In genomic region chr3:123333401-123333800, GRCh38 we compare ENCODE assay signal across 31 cellular contexts.
DNase-seq lines count a peak whose midpoint lies in the region; ATAC-seq and TF ChIP-seq lines count a peak whose summit lies in the region.
"Had no signal": no experiment of that assay in that cellular context is flagged by ENCODE, and none has a peak within 500 bp of the region (broad histone marks: within the 10 kb centered on the region; RNA-seq: fewer than 3 reads in every experiment).

No MANE protein-coding gene starts in this region.

- peaks cover 2% of the 10 kb centered on the region for H3K27me3 Mint-ChIP-seq in stimulated activated naive CD8-positive, alpha-beta T cell treated with anti-CD3 and anti-CD28 coated beads, Interleukin-15, amount 100 ng/mL, for 72 hours
- H3K27me3 Mint-ChIP-seq: activated CD4-positive, alpha-beta T cell treated with anti-CD3 and anti-CD28 coated beads for 36 hours; activated naive CD4-positive, alpha-beta T cell treated with anti-CD3 and anti-CD28 coated beads, Interleukin-2, amount 50 U/mL, for 24 hours had no signal

- H3K4me1 Mint-ChIP-seq in stimulated activated naive CD8-positive, alpha-beta T cell treated with anti-CD3 and anti-CD28 coated beads, Interleukin-15, amount 100 ng/mL, for 72 hours = peaks cover 10% of the 10 kb centered on the region

- 47 to 65% (median 50%) methylated on average over 4 to 10 of the region's 10 CpGs for WGBS in heart left ventricle, 4 donors

- H3K27me3 ChIP-seq in heart left ventricle (no peaks in the 10 kb centered on the region), rectal smooth muscle tissue (ENCODE audit: control insufficient read depth, insufficient read depth, low read length) (no peaks in the 10 kb centered on the region)
- H3K27me3 ChIP-seq: breast epithelium, colonic mucosa, SJCRH30, thyroid gland had no signal

- no peak for TF ChIP-seq POLR2A in heart left ventricle (IDR thresholded peaks at IDR 0.05)

- H3K4me3 Mint-ChIP-seq in stimulated activated naive CD8-positive, alpha-beta T cell treated with anti-CD3 and anti-CD28 coated beads, Interleukin-15, amount 100 ng/mL, for 72 hours = no peak overlapping the region
- H3K4me3 Mint-ChIP-seq: activated CD4-positive, alpha-beta T cell treated with anti-CD3 and anti-CD28 coated beads for 36 hours; activated naive CD4-positive, alpha-beta T cell treated with anti-CD3 and anti-CD28 coated beads, Interleukin-2, amount 50 U/mL, for 24 hours; HFFc6; naive thymus-derived CD8-positive, alpha-beta T cell had no signal

- no peaks in the 10 kb centered on the region for H3K9me3 Mint-ChIP-seq in stimulated activated naive CD8-positive, alpha-beta T cell treated with anti-CD3 and anti-CD28 coated beads, Interleukin-15, amount 100 ng/mL, for 72 hours
- H3K9me3 Mint-ChIP-seq: activated naive CD4-positive, alpha-beta T cell treated with anti-CD3 and anti-CD28 coated beads, Interleukin-2, amount 50 U/mL, for 24 hours; naive thymus-derived CD8-positive, alpha-beta T cell had no signal

- TF ChIP-seq CTCF in heart left ventricle (IDR thresholded peaks at IDR 0.05) = no peak

- ATAC-seq in heart left ventricle = peak in 1 of 4 donors; percentile 3
- ATAC-seq in stimulated activated naive CD8-positive, alpha-beta T cell treated with anti-CD3 and anti-CD28 coated beads, Interleukin-15, amount 100 ng/mL, for 72 hours = no peak
- ATAC-seq: activated CD4-positive, alpha-beta T cell treated with anti-CD3 and anti-CD28 coated beads for 36 hours; naive thymus-derived CD8-positive, alpha-beta T cell; Panc1 had no signal

- H3K27ac ChIP-seq in caudate nucleus (ENCODE audit: low read depth, low read length) (peak overlapping the region; percentile 52), heart left ventricle (peak overlapping the region; percentile 58 to 97 (median 88)), rectal smooth muscle tissue (ENCODE audit: low read depth, low read length) (peak overlapping the region; percentile 28)
- H3K27ac ChIP-seq: breast epithelium, C4-2B, colonic mucosa, SJCRH30, skin epidermis, thyroid gland, VCaP had no signal

- H3K36me3 ChIP-seq in heart left ventricle = peaks cover 0 to 5% (median 0%) of the 10 kb centered on the region in 9 donors
- no peaks in the 10 kb centered on the region for H3K36me3 ChIP-seq in rectal smooth muscle tissue (ENCODE audit: control insufficient read depth, insufficient read depth, low read length)
- H3K36me3 ChIP-seq: breast epithelium, colonic mucosa, SJCRH30, thyroid gland had no signal

- no peak overlapping the region for H3K9ac ChIP-seq in rectal smooth muscle tissue (ENCODE audit: low read length)

- H3K4me1 ChIP-seq in heart left ventricle = peaks cover 0 to 92% (median 46%) of the 10 kb centered on the region in 12 donors
- peaks cover 14% of the 10 kb centered on the region for H3K4me1 ChIP-seq in rectal smooth muscle tissue (ENCODE audit: control insufficient read depth, insufficient read depth, low read length)
- H3K4me1 ChIP-seq: colonic mucosa, SJCRH30, thyroid gland had no signal

- DNase-seq in caudate nucleus (lab: John Stamatoyannopoulos, UW) = no peak
- DNase-seq in heart left ventricle = peak in 2 of 5 donors; percentile 32 to 38
- no peak for DNase-seq in activated CD4-positive, alpha-beta T cell treated with anti-CD3 and anti-CD28 coated beads, Interleukin-2, amount 50 U/mL, for 48 hours
- DNase-seq in NCI-H1092 treated with DMSO at 0.1 percent for 48 hours (lab: John Stamatoyannopoulos, UW) = no peak
- DNase-seq in stimulated activated naive CD8-positive, alpha-beta T cell treated with anti-CD3 and anti-CD28 coated beads, Interleukin-15, amount 100 ng/mL, for 72 hours = no peak
- DNase-seq in NCI-H1694 treated with DMSO at 0.1 percent for 48 hours (lab: John Stamatoyannopoulos, UW) = no peak
- DNase-seq: activated CD4-positive, alpha-beta T cell treated with anti-CD3 and anti-CD28 coated beads for 36 hours; activated CD8-positive, alpha-beta memory T cell treated with anti-CD3 and anti-CD28 coated beads for 24 hours; amygdala; colonic mucosa; effector memory CD4-positive, alpha-beta T cell; foreskin fibroblast; GDM1; HFFc6; Kasumi-1; kidney glomerular epithelial cell; NCI-H146; NCI-H2107; NCI-H345; SJCRH30; stimulated activated naive CD4-positive, alpha-beta T cell; T-helper 9 cell; thyroid gland had no signal

- no peaks in the 10 kb centered on the region for H3K9me3 ChIP-seq in heart left ventricle
- H3K9me3 ChIP-seq: breast epithelium, colonic mucosa, SJCRH30, thyroid gland had no signal

- H3K27ac Mint-ChIP-seq in stimulated activated naive CD8-positive, alpha-beta T cell treated with anti-CD3 and anti-CD28 coated beads, Interleukin-15, amount 100 ng/mL, for 72 hours = no peak overlapping the region
- H3K27ac Mint-ChIP-seq: activated CD4-positive, alpha-beta T cell treated with anti-CD3 and anti-CD28 coated beads for 36 hours; activated naive CD4-positive, alpha-beta T cell treated with anti-CD3 and anti-CD28 coated beads, Interleukin-2, amount 50 U/mL, for 24 hours; HFFc6; naive thymus-derived CD8-positive, alpha-beta T cell had no signal

- H3K4me3 ChIP-seq in heart left ventricle (no peak overlapping the region), rectal smooth muscle tissue (ENCODE audit: low read length) (no peak overlapping the region)
- H3K4me3 ChIP-seq: breast epithelium, colonic mucosa, SJCRH30, skin epidermis, thyroid gland had no signal

- intact Hi-C loops in heart left ventricle (cut with DNase I) = loop anchor here in 3 of 10 donors (5.0 kb wide), 3 partner anchors 39 to 114 kb away; partner anchors contain the start of gene ADCY5 (in 2 of the 3)

Comparison
In these comparisons a context has a peak if more than half of its experiments do, and no peak if none do; other contexts are left out.
1. H3K27ac ChIP-seq: peak in every context shown above with its lines; median percentile 88 in heart left ventricle; 52 in caudate nucleus; 28 in rectal smooth muscle tissue.